21 cellular contexts compared by ENCODE assay signal in genomic region chr3:186032321-186032720, GRCh38.
"Had no signal": no experiment of that assay in that cellular context is flagged by ENCODE, and none has a peak within 500 bp of the region (broad histone marks: within the 10 kb centered on the region; RNA-seq: fewer than 3 reads in every experiment).

No MANE protein-coding gene starts in this region.

- H3K27me3 ChIP-seq: hepatocyte, pancreas, thyroid gland had no signal

- H3K27ac ChIP-seq: esophagus squamous epithelium, gastroesophageal sphincter, hepatocyte, pancreas, suprapubic skin, thyroid gland had no signal

- H3K9me3 ChIP-seq: esophagus squamous epithelium, gastroesophageal sphincter, pancreas, suprapubic skin, thyroid gland had no signal

- DNase-seq: esophagus squamous epithelium; foreskin fibroblast; glutamatergic neuron; left colon; left ventricle myocardium superior; mesenchymal stem cell; midbrain; naive B cell; occipital lobe; pancreas; right cardiac atrium; stimulated activated CD4-positive, alpha-beta T cell treated with anti-CD3 and anti-CD28 coated beads, Interleukin-4, amount 100 ng/mL, for 1 hour; stimulated activated CD8-positive, alpha-beta memory T cell treated with anti-CD3 and anti-CD28 coated beads, Interleukin-4, amount 100 ng/mL, for 48 hours; stimulated activated naive CD8-positive, alpha-beta T cell treated with anti-CD3 and anti-CD28 coated beads, Interleukin-15, Interleukin-2, amounts not matched to agents 100 U/mL and 50 U/mL, for 24 hours; thyroid gland had no signal

- ATAC-seq: gastroesophageal sphincter; left colon; left ventricle myocardium superior; pancreas; right cardiac atrium; stimulated activated effector memory CD8-positive, alpha-beta T cell treated with anti-CD3 and anti-CD28 coated beads, Interleukin-12 subunit alpha, Interleukin-12 subunit beta, amount 100 ng/mL, for 72 hours; stimulated activated naive CD8-positive, alpha-beta T cell treated with anti-CD3 and anti-CD28 coated beads, Interleukin-15, Interleukin-2, amounts not matched to agents 100 U/mL and 50 U/mL, for 24 hours had no signal

- H3K4me3 ChIP-seq: esophagus squamous epithelium, gastroesophageal sphincter, hepatocyte, lung, pancreas, smooth muscle cell, suprapubic skin, thyroid gland had no signal

- H3K4me1 ChIP-seq: esophagus squamous epithelium, gastroesophageal sphincter, pancreas, suprapubic skin, thyroid gland had no signal

- H3K36me3 ChIP-seq: esophagus squamous epithelium, gastroesophageal sphincter, pancreas, suprapubic skin, thyroid gland had no signal
